ENCODE assay signal across 26 cellular contexts in genomic region chr20:63182425-63182824, GRCh38. TPM values are rescaled to one million over a fixed set of nuclear protein-coding genes. Genes with fewer than 3 reads are reported as not detected.
"Had no signal": no experiment of that assay in that cellular context is flagged by ENCODE, and none has a peak within 500 bp of the region (broad histone marks: within the 10 kb centered on the region; RNA-seq: fewer than 3 reads in every experiment).

No MANE protein-coding gene starts in this region.

- ATAC-seq: natural killer cell treated with Interleukin-12 subunit alpha and Interleukin-12 subunit beta and Interleukin-15 and Interleukin-18, amount 100 ng/mL, for 72 hours; stimulated activated memory B cell treated with anti-CD40 and anti-IgM and Interleukin-4, amounts not matched to agents 10 μg/mL and 1 μg/mL and 100 μg/mL, for 72 hours had no signal

- H3K9me3 ChIP-seq: esophagus squamous epithelium, left lung, mucosa of descending colon, prostate gland, right atrium auricular region, spleen, thoracic aorta, tibial nerve, upper lobe of left lung had no signal

- H3K36me3 ChIP-seq: esophagus squamous epithelium, left lung, neural progenitor cell, prostate gland, right atrium auricular region, spleen, thoracic aorta, tibial nerve, upper lobe of left lung had no signal

- H3K9me3 Mint-ChIP-seq: dendritic cell treated with granulocyte-macrophage colony-stimulating factor and Interleukin-4, amounts not matched to agents 40 ng/mL and 50 ng/mL, for 4 days; mesothelial cell of epicardium; natural killer cell treated with Interleukin-12 subunit alpha and Interleukin-12 subunit beta and Interleukin-15 and Interleukin-18, amount 100 ng/mL, for 72 hours; neural progenitor cell; stimulated activated memory B cell treated with anti-CD40 and anti-IgM and Interleukin-4, amounts not matched to agents 10 μg/mL and 1 μg/mL and 100 μg/mL, for 72 hours had no signal

- DNase-seq: effector memory CD4-positive, alpha-beta T cell; erythroblast; esophagus squamous epithelium; foreskin melanocyte; left lung; mesenchymal stem cell; mucosa of descending colon; naive B cell; nucleus accumbens; spleen; stimulated activated CD4-positive, alpha-beta T cell treated with anti-CD3 and anti-CD28 coated beads, Interleukin-4, amount 100 ng/mL, for 4 hours; stimulated activated naive CD8-positive, alpha-beta T cell treated with anti-CD3 and anti-CD28 coated beads, Interleukin-15, Interleukin-2, amounts not matched to agents 100 U/mL and 50 U/mL, for 24 hours had no signal

- H3K4me3 ChIP-seq: esophagus squamous epithelium, left lung, mucosa of descending colon, neural progenitor cell, prostate gland, right atrium auricular region, skin epidermis, spleen, thoracic aorta, tibial nerve, upper lobe of left lung had no signal

- H3K27ac ChIP-seq: esophagus squamous epithelium, left lung, neural progenitor cell, prostate gland, right atrium auricular region, skin epidermis, spleen, thoracic aorta, tibial nerve, upper lobe of left lung had no signal

- H3K4me3 Mint-ChIP-seq: dendritic cell treated with granulocyte-macrophage colony-stimulating factor and Interleukin-4, amounts not matched to agents 40 ng/mL and 50 ng/mL, for 4 days; mesothelial cell of epicardium; natural killer cell treated with Interleukin-12 subunit alpha and Interleukin-12 subunit beta and Interleukin-15 and Interleukin-18, amount 100 ng/mL, for 72 hours; neural progenitor cell; stimulated activated memory B cell treated with anti-CD40 and anti-IgM and Interleukin-4, amounts not matched to agents 10 μg/mL and 1 μg/mL and 100 μg/mL, for 72 hours had no signal

- H3K36me3 Mint-ChIP-seq: mesothelial cell of epicardium; naive B cell; natural killer cell treated with Interleukin-12 subunit alpha and Interleukin-12 subunit beta and Interleukin-15 and Interleukin-18, amount 100 ng/mL, for 72 hours; neural progenitor cell; stimulated activated memory B cell treated with anti-CD40 and anti-IgM and Interleukin-4, amounts not matched to agents 10 μg/mL and 1 μg/mL and 100 μg/mL, for 72 hours had no signal

- H3K27ac Mint-ChIP-seq: dendritic cell treated with granulocyte-macrophage colony-stimulating factor and Interleukin-4, amounts not matched to agents 40 ng/mL and 50 ng/mL, for 4 days; mesothelial cell of epicardium; naive B cell; natural killer cell treated with Interleukin-12 subunit alpha and Interleukin-12 subunit beta and Interleukin-15 and Interleukin-18, amount 100 ng/mL, for 72 hours; neural progenitor cell; stimulated activated memory B cell treated with anti-CD40 and anti-IgM and Interleukin-4, amounts not matched to agents 10 μg/mL and 1 μg/mL and 100 μg/mL, for 72 hours had no signal

RNA-seq across cellular contexts. Expression of gene BIRC7, which starts 53.3 kb away (rescaled TPM):
- total RNA-seq: cerebellum; lung microvascular endothelial cell; natural killer cell treated with Interleukin-12 subunit alpha and Interleukin-12 subunit beta and Interleukin-15 and Interleukin-18, amount 100 ng/mL, for 72 hours; osteocyte; prostate gland; right atrium auricular region; thoracic aorta had no signal
